Comparison of ENCODE assay signal across 14 cellular contexts in genomic region chr12:80299976-80300375, GRCh38.
DNase-seq lines count a peak whose midpoint lies in the region; ATAC-seq and TF ChIP-seq lines count a peak whose summit lies in the region.
"Had no signal": no experiment of that assay in that cellular context is flagged by ENCODE, and none has a peak within 500 bp of the region (broad histone marks: within the 10 kb centered on the region; RNA-seq: fewer than 3 reads in every experiment).

No MANE protein-coding gene starts in this region.

- H3K27ac Mint-ChIP-seq in activated naive CD4-positive, alpha-beta T cell treated with anti-CD3 and anti-CD28 coated beads, Interleukin-2, amount 10 ng/mL, durations not matched to agents 7 days and 5 days = no peak overlapping the region

- H3K27me3 Mint-ChIP-seq in activated naive CD4-positive, alpha-beta T cell treated with anti-CD3 and anti-CD28 coated beads, Interleukin-2, amount 10 ng/mL, durations not matched to agents 7 days and 5 days = no peaks in the 10 kb centered on the region

- H3K36me3 Mint-ChIP-seq in activated naive CD4-positive, alpha-beta T cell treated with anti-CD3 and anti-CD28 coated beads, Interleukin-2, amount 10 ng/mL, durations not matched to agents 7 days and 5 days = no peaks in the 10 kb centered on the region

- no peaks in the 10 kb centered on the region for H3K4me1 Mint-ChIP-seq in activated naive CD4-positive, alpha-beta T cell treated with anti-CD3 and anti-CD28 coated beads, Interleukin-2, amount 10 ng/mL, durations not matched to agents 7 days and 5 days

- H3K9me3 Mint-ChIP-seq in activated naive CD4-positive, alpha-beta T cell treated with anti-CD3 and anti-CD28 coated beads, Interleukin-2, amount 10 ng/mL, durations not matched to agents 7 days and 5 days = no peaks in the 10 kb centered on the region

- H3K36me3 ChIP-seq in GM06990 (ENCODE audit: control insufficient read depth, insufficient read depth, low read length) = no peaks in the 10 kb centered on the region
- H3K36me3 ChIP-seq: lower lobe of right lung, prostate gland had no signal

- H3K4me3 ChIP-seq in GM06990 (replicated peaks; ENCODE audit: low read depth, low read length) = no peak overlapping the region
- H3K4me3 ChIP-seq: lower lobe of right lung, prostate gland had no signal

- H3K4me3 Mint-ChIP-seq in activated naive CD4-positive, alpha-beta T cell treated with anti-CD3 and anti-CD28 coated beads, Interleukin-2, amount 10 ng/mL, durations not matched to agents 7 days and 5 days = no peak overlapping the region

- ATAC-seq in GM19043 (IDR thresholded peaks at IDR 0.05; ENCODE audit: low read depth, unreplicated experiment) = peak; percentile 63
- ATAC-seq in HG02588 (IDR thresholded peaks at IDR 0.05; ENCODE audit: unreplicated experiment) = peak; percentile 71
- ATAC-seq in HG03432 (IDR thresholded peaks at IDR 0.05; ENCODE audit: unreplicated experiment) = peak; percentile 85
- no peak for ATAC-seq in esophagus mucosa
- ATAC-seq: lower lobe of right lung, Panc1 had no signal

- H3K27me3 ChIP-seq in GM06990 (replicated peaks; ENCODE audit: control insufficient read depth, insufficient read depth, low read length) = no peaks in the 10 kb centered on the region

- DNase-seq in GM06990 (ENCODE audit: extremely low read depth, insufficient read length) (peak; percentile 51), GF-D8 (lab: John Stamatoyannopoulos, UW) (no peak), H4 (ENCODE audit: low spot score) (no peak)
- DNase-seq in activated naive CD4-positive, alpha-beta T cell treated with anti-CD3 and anti-CD28 coated beads, Interleukin-2, amount 10 ng/mL, durations not matched to agents 7 days and 5 days = no peak
- DNase-seq: activated effector memory CD4-positive, alpha-beta T cell treated with anti-CD3 and anti-CD28 coated beads, Interleukin-2, amount 50 U/mL, for 16 hours; cerebellar nuclear complex; GDM1; lower lobe of right lung had no signal

- no peak for TF ChIP-seq CTCF in GM06990 (IDR thresholded peaks at IDR 0.05; ENCODE audit: insufficient read depth, low read length, poor library complexity, severe bottlenecking)

- CTCF ChIA-PET in activated naive CD4-positive, alpha-beta T cell treated with anti-CD3 and anti-CD28 coated beads, Interleukin-2, amount 10 ng/mL, durations not matched to agents 7 days and 5 days (lab: Charles Lee) = no interaction called here
